13 cellular contexts compared by ENCODE assay signal in the genomic region with DNA sequence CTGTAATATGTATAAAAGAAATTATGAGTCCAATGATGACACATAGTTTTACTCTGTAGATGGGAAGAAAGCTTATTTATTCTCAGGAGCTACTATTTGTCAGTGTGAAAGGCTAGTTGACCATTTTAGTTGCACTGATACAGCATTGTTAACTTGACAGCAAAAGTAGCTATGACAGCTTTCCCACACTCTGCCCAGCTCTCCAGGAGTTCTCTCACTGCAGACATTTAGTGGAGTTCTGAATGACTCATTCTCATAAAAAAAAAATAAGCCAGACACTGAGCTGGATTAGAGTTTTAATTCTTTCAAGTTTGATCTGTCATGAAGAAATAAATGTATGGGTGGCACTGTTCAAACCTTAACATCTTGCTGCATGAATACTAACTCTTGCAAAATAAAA.
DNase-seq lines count a peak whose midpoint lies in the region; ATAC-seq and TF ChIP-seq lines count a peak whose summit lies in the region.
"Had no signal": no experiment of that assay in that cellular context is flagged by ENCODE, and none has a peak within 500 bp of the region (broad histone marks: within the 10 kb centered on the region; RNA-seq: fewer than 3 reads in every experiment).

No MANE protein-coding gene starts in this region.

- ATAC-seq in SK-N-SH treated with all-trans-retinoic acid at 6 μM for 48 hours (peak; percentile 96), GM19351 (IDR thresholded peaks at IDR 0.05; ENCODE audit: unreplicated experiment) (no peak), GM18867 (IDR thresholded peaks at IDR 0.05; ENCODE audit: unreplicated experiment) (no peak), GM18870 (IDR thresholded peaks at IDR 0.05; ENCODE audit: unreplicated experiment) (no peak)
- ATAC-seq: activated T-helper 17 cell treated with anti-CD3 and anti-CD28 coated beads, Interleukin-2, amount 50 U/mL, for 72 hours had no signal

- TF ChIP-seq CTCF in fibroblast of mammary gland (conservative IDR thresholded peaks at IDR 0.05; ENCODE audit: control insufficient read depth, insufficient read depth, low read depth, low read length), result no peak

- no peak overlapping the region for H3K4me3 ChIP-seq in fibroblast of mammary gland (ENCODE audit: control insufficient read depth, low read depth, low read length)
- H3K4me3 ChIP-seq: sigmoid colon had no signal

- peak; percentile 72 for DNase-seq in GM04503 (ENCODE audit: low read depth)
- peak; percentile 69 for DNase-seq in fibroblast of mammary gland (ENCODE audit: low read depth)
- peak; percentile 22 for DNase-seq in putamen (ENCODE audit: low spot score)
- no peak for DNase-seq in iPS-NIHi7 (ENCODE audit: extremely low spot score)
- DNase-seq: activated B cell treated with CpG ODN at 0.5 μM for 24 hours, midbrain, NCI-H2081, sigmoid colon had no signal

TF ChIP-seq in SK-N-SH treated with all-trans-retinoic acid at 6 μM for 48 hours, 23 proteins besides CTCF, POLR2A, EP300 and RAD21:
- TF ChIP-seq ZFP30 (CRISPR knock-in tag; IDR thresholded peaks at IDR 0.05) (no peak), BACH2 (CRISPR knock-in tag; IDR thresholded peaks at IDR 0.05; ENCODE audit: borderline replicate concordance) (no peak), ISL1 (CRISPR knock-in tag; IDR thresholded peaks at IDR 0.05) (peak; percentile 91), ESRRG (CRISPR knock-in tag; IDR thresholded peaks at IDR 0.05) (no peak), TCF4 (CRISPR knock-in tag; IDR thresholded peaks at IDR 0.05; ENCODE audit: borderline replicate concordance) (no peak), ZFP3 (CRISPR knock-in tag; IDR thresholded peaks at IDR 0.05) (no peak), ZC3H10 (CRISPR knock-in tag; IDR thresholded peaks at IDR 0.05) (peak; percentile 88), ZNF8 (CRISPR knock-in tag; IDR thresholded peaks at IDR 0.05) (no peak), SNAI2 (CRISPR knock-in tag; IDR thresholded peaks at IDR 0.05) (no peak), PPARA (CRISPR knock-in tag; IDR thresholded peaks at IDR 0.05; ENCODE audit: borderline replicate concordance) (no peak), ZNF565 (CRISPR knock-in tag; conservative IDR thresholded peaks at IDR 0.05; ENCODE audit: low read depth) (no peak), RARB (CRISPR knock-in tag; IDR thresholded peaks at IDR 0.05) (0 out of 2 replicates have a peak, but pooled peaks have one; percentile 49), GLIS3 (CRISPR knock-in tag; IDR thresholded peaks at IDR 0.05) (no peak), OSR1 (CRISPR knock-in tag; IDR thresholded peaks at IDR 0.05) (no peak), CSDC2 (CRISPR knock-in tag; IDR thresholded peaks at IDR 0.05) (no peak), ARNTL (CRISPR knock-in tag; IDR thresholded peaks at IDR 0.05; ENCODE audit: borderline replicate concordance, low read depth) (no peak), ZNF70 (CRISPR knock-in tag; IDR thresholded peaks at IDR 0.05) (no peak), TOX (CRISPR knock-in tag; IDR thresholded peaks at IDR 0.05; ENCODE audit: borderline replicate concordance) (peak; percentile 71; the same call in 1 of the 2 replicates)
- TF ChIP-seq, protein P1, sequence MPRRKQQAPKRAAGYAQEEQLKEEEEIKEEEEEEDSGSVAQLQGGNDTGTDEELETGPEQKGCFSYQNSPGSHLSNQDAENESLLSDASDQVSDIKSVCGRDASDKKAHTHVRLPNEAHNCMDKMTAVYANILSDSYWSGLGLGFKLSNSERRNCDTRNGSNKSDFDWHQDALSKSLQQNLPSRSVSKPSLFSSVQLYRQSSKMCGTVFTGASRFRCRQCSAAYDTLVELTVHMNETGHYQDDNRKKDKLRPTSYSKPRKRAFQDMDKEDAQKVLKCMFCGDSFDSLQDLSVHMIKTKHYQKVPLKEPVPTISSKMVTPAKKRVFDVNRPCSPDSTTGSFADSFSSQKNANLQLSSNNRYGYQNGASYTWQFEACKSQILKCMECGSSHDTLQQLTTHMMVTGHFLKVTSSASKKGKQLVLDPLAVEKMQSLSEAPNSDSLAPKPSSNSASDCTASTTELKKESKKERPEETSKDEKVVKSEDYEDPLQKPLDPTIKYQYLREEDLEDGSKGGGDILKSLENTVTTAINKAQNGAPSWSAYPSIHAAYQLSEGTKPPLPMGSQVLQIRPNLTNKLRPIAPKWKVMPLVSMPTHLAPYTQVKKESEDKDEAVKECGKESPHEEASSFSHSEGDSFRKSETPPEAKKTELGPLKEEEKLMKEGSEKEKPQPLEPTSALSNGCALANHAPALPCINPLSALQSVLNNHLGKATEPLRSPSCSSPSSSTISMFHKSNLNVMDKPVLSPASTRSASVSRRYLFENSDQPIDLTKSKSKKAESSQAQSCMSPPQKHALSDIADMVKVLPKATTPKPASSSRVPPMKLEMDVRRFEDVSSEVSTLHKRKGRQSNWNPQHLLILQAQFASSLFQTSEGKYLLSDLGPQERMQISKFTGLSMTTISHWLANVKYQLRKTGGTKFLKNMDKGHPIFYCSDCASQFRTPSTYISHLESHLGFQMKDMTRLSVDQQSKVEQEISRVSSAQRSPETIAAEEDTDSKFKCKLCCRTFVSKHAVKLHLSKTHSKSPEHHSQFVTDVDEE (CRISPR knock-in tag; IDR thresholded peaks at IDR 0.05), result no peak
- TF ChIP-seq, protein P2, sequence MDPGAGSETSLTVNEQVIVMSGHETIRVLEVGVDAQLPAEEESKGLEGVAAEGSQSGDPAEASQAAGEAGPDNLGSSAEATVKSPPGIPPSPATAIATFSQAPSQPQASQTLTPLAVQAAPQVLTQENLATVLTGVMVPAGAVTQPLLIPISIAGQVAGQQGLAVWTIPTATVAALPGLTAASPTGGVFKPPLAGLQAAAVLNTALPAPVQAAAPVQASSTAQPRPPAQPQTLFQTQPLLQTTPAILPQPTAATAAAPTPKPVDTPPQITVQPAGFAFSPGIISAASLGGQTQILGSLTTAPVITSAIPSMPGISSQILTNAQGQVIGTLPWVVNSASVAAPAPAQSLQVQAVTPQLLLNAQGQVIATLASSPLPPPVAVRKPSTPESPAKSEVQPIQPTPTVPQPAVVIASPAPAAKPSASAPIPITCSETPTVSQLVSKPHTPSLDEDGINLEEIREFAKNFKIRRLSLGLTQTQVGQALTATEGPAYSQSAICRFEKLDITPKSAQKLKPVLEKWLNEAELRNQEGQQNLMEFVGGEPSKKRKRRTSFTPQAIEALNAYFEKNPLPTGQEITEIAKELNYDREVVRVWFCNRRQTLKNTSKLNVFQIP (CRISPR knock-in tag; IDR thresholded peaks at IDR 0.05; ENCODE audit: borderline replicate concordance, low read depth), result no peak
- TF ChIP-seq, protein P3, sequence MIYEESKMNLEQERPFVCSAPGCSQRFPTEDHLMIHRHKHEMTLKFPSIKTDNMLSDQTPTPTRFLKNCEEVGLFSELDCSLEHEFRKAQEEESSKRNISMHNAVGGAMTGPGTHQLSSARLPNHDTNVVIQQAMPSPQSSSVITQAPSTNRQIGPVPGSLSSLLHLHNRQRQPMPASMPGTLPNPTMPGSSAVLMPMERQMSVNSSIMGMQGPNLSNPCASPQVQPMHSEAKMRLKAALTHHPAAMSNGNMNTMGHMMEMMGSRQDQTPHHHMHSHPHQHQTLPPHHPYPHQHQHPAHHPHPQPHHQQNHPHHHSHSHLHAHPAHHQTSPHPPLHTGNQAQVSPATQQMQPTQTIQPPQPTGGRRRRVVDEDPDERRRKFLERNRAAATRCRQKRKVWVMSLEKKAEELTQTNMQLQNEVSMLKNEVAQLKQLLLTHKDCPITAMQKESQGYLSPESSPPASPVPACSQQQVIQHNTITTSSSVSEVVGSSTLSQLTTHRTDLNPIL (CRISPR knock-in tag; IDR thresholded peaks at IDR 0.05; ENCODE audit: low read depth), result no peak
- TF ChIP-seq, protein P4, sequence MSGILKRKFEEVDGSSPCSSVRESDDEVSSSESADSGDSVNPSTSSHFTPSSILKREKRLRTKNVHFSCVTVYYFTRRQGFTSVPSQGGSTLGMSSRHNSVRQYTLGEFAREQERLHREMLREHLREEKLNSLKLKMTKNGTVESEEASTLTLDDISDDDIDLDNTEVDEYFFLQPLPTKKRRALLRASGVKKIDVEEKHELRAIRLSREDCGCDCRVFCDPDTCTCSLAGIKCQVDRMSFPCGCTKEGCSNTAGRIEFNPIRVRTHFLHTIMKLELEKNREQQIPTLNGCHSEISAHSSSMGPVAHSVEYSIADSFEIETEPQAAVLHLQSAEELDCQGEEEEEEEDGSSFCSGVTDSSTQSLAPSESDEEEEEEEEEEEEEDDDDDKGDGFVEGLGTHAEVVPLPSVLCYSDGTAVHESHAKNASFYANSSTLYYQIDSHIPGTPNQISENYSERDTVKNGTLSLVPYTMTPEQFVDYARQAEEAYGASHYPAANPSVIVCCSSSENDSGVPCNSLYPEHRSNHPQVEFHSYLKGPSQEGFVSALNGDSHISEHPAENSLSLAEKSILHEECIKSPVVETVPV (CRISPR knock-in tag; IDR thresholded peaks at IDR 0.05), result no peak
- TF ChIP-seq, protein P5, sequence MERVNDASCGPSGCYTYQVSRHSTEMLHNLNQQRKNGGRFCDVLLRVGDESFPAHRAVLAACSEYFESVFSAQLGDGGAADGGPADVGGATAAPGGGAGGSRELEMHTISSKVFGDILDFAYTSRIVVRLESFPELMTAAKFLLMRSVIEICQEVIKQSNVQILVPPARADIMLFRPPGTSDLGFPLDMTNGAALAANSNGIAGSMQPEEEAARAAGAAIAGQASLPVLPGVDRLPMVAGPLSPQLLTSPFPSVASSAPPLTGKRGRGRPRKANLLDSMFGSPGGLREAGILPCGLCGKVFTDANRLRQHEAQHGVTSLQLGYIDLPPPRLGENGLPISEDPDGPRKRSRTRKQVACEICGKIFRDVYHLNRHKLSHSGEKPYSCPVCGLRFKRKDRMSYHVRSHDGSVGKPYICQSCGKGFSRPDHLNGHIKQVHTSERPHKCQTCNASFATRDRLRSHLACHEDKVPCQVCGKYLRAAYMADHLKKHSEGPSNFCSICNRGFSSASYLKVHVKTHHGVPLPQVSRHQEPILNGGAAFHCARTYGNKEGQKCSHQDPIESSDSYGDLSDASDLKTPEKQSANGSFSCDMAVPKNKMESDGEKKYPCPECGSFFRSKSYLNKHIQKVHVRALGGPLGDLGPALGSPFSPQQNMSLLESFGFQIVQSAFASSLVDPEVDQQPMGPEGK (CRISPR knock-in tag; IDR thresholded peaks at IDR 0.05; ENCODE audit: borderline replicate concordance), result no peak; the same call in 1 of the 2 replicates
